ENCODE assay signal across 27 cellular contexts in genomic region chr12:51185171-51185717, GRCh38.
"Had no signal": no experiment of that assay in that cellular context is flagged by ENCODE, and none has a peak within 500 bp of the region (broad histone marks: within the 10 kb centered on the region; RNA-seq: fewer than 3 reads in every experiment).

No MANE protein-coding gene starts in this region.

- H3K36me3 Mint-ChIP-seq: activated naive CD4-positive, alpha-beta T cell treated with anti-CD3 and anti-CD28 coated beads, Interleukin-2, amount 10 ng/mL, durations not matched to agents 7 days and 5 days; activated naive CD8-positive, alpha-beta T cell treated with anti-CD3 and anti-CD28 coated beads for 36 hours had no signal

- H3K9me3 Mint-ChIP-seq: activated CD4-positive, alpha-beta memory T cell treated with anti-CD3 and anti-CD28 coated beads, Interleukin-2, amount 10 ng/mL, durations not matched to agents 7 days and 5 days; activated naive CD4-positive, alpha-beta T cell treated with anti-CD3 and anti-CD28 coated beads, Interleukin-2, amount 10 ng/mL, durations not matched to agents 7 days and 5 days; activated naive CD8-positive, alpha-beta T cell treated with anti-CD3 and anti-CD28 coated beads for 36 hours; activated T-helper 17 cell treated with anti-CD3 and anti-CD28 coated beads, Interleukin-2, amount 50 U/mL, for 72 hours had no signal

- H3K27ac Mint-ChIP-seq: activated CD4-positive, alpha-beta memory T cell treated with anti-CD3 and anti-CD28 coated beads, Interleukin-2, amount 10 ng/mL, durations not matched to agents 7 days and 5 days; activated CD4-positive, alpha-beta T cell treated with anti-CD3 and anti-CD28 coated beads for 36 hours; activated naive CD4-positive, alpha-beta T cell treated with anti-CD3 and anti-CD28 coated beads, Interleukin-2, amount 10 ng/mL, durations not matched to agents 7 days and 5 days; activated naive CD8-positive, alpha-beta T cell treated with anti-CD3 and anti-CD28 coated beads for 36 hours; activated T-helper 17 cell treated with anti-CD3 and anti-CD28 coated beads, Interleukin-2, amount 50 U/mL, for 72 hours had no signal

- ATAC-seq: activated CD4-positive, alpha-beta T cell treated with anti-CD3 and anti-CD28 coated beads for 36 hours; activated T-helper 17 cell treated with anti-CD3 and anti-CD28 coated beads, Interleukin-2, amount 50 U/mL, for 72 hours; Panc1; Right ventricle myocardium inferior had no signal

- DNase-seq: activated CD4-positive, alpha-beta memory T cell treated with anti-CD3 and anti-CD28 coated beads, Interleukin-2, amount 10 ng/mL, durations not matched to agents 7 days and 5 days; activated CD4-positive, alpha-beta T cell treated with anti-CD3 and anti-CD28 coated beads for 36 hours; activated CD4-positive, alpha-beta T cell treated with anti-CD3 and anti-CD28 coated beads, Interleukin-2, amount 50 U/mL, for 1 hour; activated gamma-delta T cell; activated naive CD4-positive, alpha-beta T cell treated with anti-CD3 and anti-CD28 coated beads, Interleukin-2, amount 10 ng/mL, durations not matched to agents 7 days and 5 days; activated naive CD8-positive, alpha-beta T cell treated with anti-CD3 and anti-CD28 coated beads for 36 hours; activated T-cell treated with anti-CD3 and anti-CD28 coated beads for 4 hours; activated T-cell treated with anti-CD3 and anti-CD28 coated beads, Interleukin-2, amount 50 U/mL, for 48 hours; cerebellar nuclear complex; MG63; MV-4-11; NCI-H1105; NCI-H1436; NCI-H1694 treated with DMSO at 0.1 percent for 48 hours; NCI-H2029 treated with DMSO at 0.1 percent for 48 hours; NCI-H446; NCI-H524 treated with DMSO at 0.1 percent for 48 hours; NCI-H748 treated with DMSO at 0.1 percent for 48 hours; NK-92 treated with Interleukin-12 subunit alpha and Interleukin-12 subunit beta, amount 100 ng/mL, for 24 hours; OCI-M1; RPMI8226; SK-N-SH; T-helper 1 cell had no signal

- H3K4me1 Mint-ChIP-seq: activated CD4-positive, alpha-beta memory T cell treated with anti-CD3 and anti-CD28 coated beads, Interleukin-2, amount 10 ng/mL, durations not matched to agents 7 days and 5 days; activated naive CD4-positive, alpha-beta T cell treated with anti-CD3 and anti-CD28 coated beads, Interleukin-2, amount 10 ng/mL, durations not matched to agents 7 days and 5 days; activated T-helper 17 cell treated with anti-CD3 and anti-CD28 coated beads, Interleukin-2, amount 50 U/mL, for 72 hours had no signal

- H3K4me3 Mint-ChIP-seq: activated CD4-positive, alpha-beta memory T cell treated with anti-CD3 and anti-CD28 coated beads, Interleukin-2, amount 10 ng/mL, durations not matched to agents 7 days and 5 days; activated CD4-positive, alpha-beta T cell treated with anti-CD3 and anti-CD28 coated beads for 36 hours; activated naive CD4-positive, alpha-beta T cell treated with anti-CD3 and anti-CD28 coated beads, Interleukin-2, amount 10 ng/mL, durations not matched to agents 7 days and 5 days; activated naive CD8-positive, alpha-beta T cell treated with anti-CD3 and anti-CD28 coated beads for 36 hours; activated T-helper 17 cell treated with anti-CD3 and anti-CD28 coated beads, Interleukin-2, amount 50 U/mL, for 72 hours had no signal

- H3K27ac ChIP-seq: VCaP had no signal

- H3K27me3 Mint-ChIP-seq: activated CD4-positive, alpha-beta memory T cell treated with anti-CD3 and anti-CD28 coated beads, Interleukin-2, amount 10 ng/mL, durations not matched to agents 7 days and 5 days; activated CD4-positive, alpha-beta T cell treated with anti-CD3 and anti-CD28 coated beads for 36 hours; activated naive CD8-positive, alpha-beta T cell treated with anti-CD3 and anti-CD28 coated beads for 36 hours; activated T-helper 17 cell treated with anti-CD3 and anti-CD28 coated beads, Interleukin-2, amount 50 U/mL, for 72 hours had no signal
